Comparison of ENCODE assay signal across 3 cellular contexts in genomic region chr12:32062841-32063240, GRCh38.
TF ChIP-seq lines count a peak whose summit lies in the region.

No MANE protein-coding gene starts in this region.

TF ChIP-seq in SK-N-SH, 30 proteins besides CTCF, POLR2A, EP300 and RAD21:
- TF ChIP-seq GATA2 (CRISPR knock-in tag; IDR thresholded peaks at IDR 0.05) (peak; percentile 32; the same call in 1 of the 2 replicates), FOXJ3 (CRISPR knock-in tag; IDR thresholded peaks at IDR 0.05) (no peak)

TF ChIP-seq in SK-N-SH treated with all-trans-retinoic acid at 6 μM for 48 hours, 23 proteins besides CTCF, POLR2A, EP300 and RAD21:
- TF ChIP-seq TCF4 (CRISPR knock-in tag; IDR thresholded peaks at IDR 0.05; ENCODE audit: borderline replicate concordance) (no peak), ISL1 (CRISPR knock-in tag; IDR thresholded peaks at IDR 0.05) (no peak), SNAI2 (CRISPR knock-in tag; IDR thresholded peaks at IDR 0.05) (no peak), CSDC2 (CRISPR knock-in tag; IDR thresholded peaks at IDR 0.05) (no peak), RARB (CRISPR knock-in tag; IDR thresholded peaks at IDR 0.05) (no peak)
TF ChIP-seq in SK-N-SH treated with all-trans-retinoic acid at 6 μM for 48 hours: peak in this region for 0.

TF ChIP-seq in H1, 55 proteins besides CTCF, POLR2A, EP300 and RAD21:
- no peak for TF ChIP-seq SIN3A (conservative IDR thresholded peaks at IDR 0.05 in 1 of 2, IDR thresholded peaks at IDR 0.05 in 1 of 2; ENCODE audit: low read depth in 1 of 2, low read length in 2 of 2)
- no peak for TF ChIP-seq CHD1 (IDR thresholded peaks at IDR 0.05; ENCODE audit: low read depth, low read length)
- no peak for TF ChIP-seq TEAD4 (IDR thresholded peaks at IDR 0.05; ENCODE audit: low read depth, low read length)
- no peak for TF ChIP-seq EZH2 (IDR thresholded peaks at IDR 0.05; ENCODE audit: low read depth, low read length, severe bottlenecking)
- no peak for TF ChIP-seq RBBP5 (IDR thresholded peaks at IDR 0.05; ENCODE audit: borderline replicate concordance, low read depth, low read length)
- TF ChIP-seq SRF (IDR thresholded peaks at IDR 0.05; ENCODE audit: low read depth, low read length), result no peak
- no peak for TF ChIP-seq ASH2L (IDR thresholded peaks at IDR 0.05; ENCODE audit: low read length)
- TF ChIP-seq MAFK (IDR thresholded peaks at IDR 0.05; ENCODE audit: low read depth, low read length), result no peak
- no peak for TF ChIP-seq GTF2F1 (IDR thresholded peaks at IDR 0.05; ENCODE audit: borderline replicate concordance, low read depth, low read length)
- no peak for TF ChIP-seq RXRA (IDR thresholded peaks at IDR 0.05; ENCODE audit: insufficient read depth, low read depth, low read length)
- no peak for TF ChIP-seq SIX5 (IDR thresholded peaks at IDR 0.05; ENCODE audit: low read depth, low read length)
- TF ChIP-seq NANOG (IDR thresholded peaks at IDR 0.05; ENCODE audit: insufficient read depth, low read depth, low read length, poor library complexity, severe bottlenecking), result no peak
- no peak for TF ChIP-seq TAF7 (optimal IDR thresholded peaks at IDR 0.05; ENCODE audit: borderline replicate concordance, low read depth, low read length)
- no peak for TF ChIP-seq POLR2AphosphoS5 (IDR thresholded peaks at IDR 0.05; ENCODE audit: low read depth, low read length)
- no peak for TF ChIP-seq EGR1 (IDR thresholded peaks at IDR 0.05; ENCODE audit: borderline replicate concordance, low read depth, low read length)
